ENCODE assay signal across 8 cellular contexts in the genomic region with DNA sequence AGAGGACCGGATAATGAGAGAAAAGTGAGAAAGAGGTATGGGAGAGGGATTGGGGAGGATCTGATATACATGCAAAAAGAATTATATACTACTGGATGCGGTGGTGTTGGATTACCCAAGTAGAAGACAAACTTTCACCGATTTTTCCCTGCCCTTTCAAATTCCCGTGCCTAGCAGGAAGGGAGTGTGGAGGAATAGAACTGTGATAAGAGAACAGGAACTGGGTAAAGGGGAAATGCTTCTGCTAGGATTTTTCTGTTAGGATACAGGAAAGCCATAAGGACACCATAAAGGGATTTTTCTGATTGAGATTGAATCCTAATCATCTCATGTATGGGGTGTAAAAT. TPM values are rescaled to one million over a fixed set of nuclear protein-coding genes. Genes with fewer than 3 reads are reported as not detected.
DNase-seq lines count a peak whose midpoint lies in the region; FAIRE-seq and TF ChIP-seq lines count a peak whose summit lies in the region.

No MANE protein-coding gene starts in this region.

- H3K9me3 ChIP-seq in KOPT-K1 (ENCODE audit: insufficient read depth, low read length, poor library complexity, severe bottlenecking) (no peaks in the 10 kb centered on the region), kidney (ENCODE audit: control insufficient read depth in 1 of 2, low read length in 2 of 2) (no peaks in the 10 kb centered on the region)

- FAIRE-seq in kidney (lab: Jason Lieb, UNC), result no peak

- H3K4me1 ChIP-seq in kidney (ENCODE audit: control insufficient read depth in 1 of 2, insufficient read depth in 1 of 2, low read depth in 1 of 2, low read length in 2 of 2), result peaks cover 0 to 5% of the 10 kb centered on the region in 2 donors

- H3K27ac ChIP-seq in KOPT-K1 (ENCODE audit: low read depth, low read length, poor library complexity, severe bottlenecking) (peak overlapping the region; percentile 66), kidney (ENCODE audit: low read depth in 2 of 2, low read length in 2 of 2) (peak overlapping the region; percentile 93 to 96), substantia nigra (ENCODE audit: low read depth, low read length, poor library complexity, severe bottlenecking) (peak overlapping the region; percentile 94)

- H3K4me3 ChIP-seq in astrocyte of the cerebellum (ENCODE audit: low read depth, low read length) (peak overlapping the region; percentile 90), kidney (ENCODE audit: low read length in 2 of 2) (peak overlapping the region; percentile 87 to 93)

- in situ Hi-C loops in astrocyte of the cerebellum (cut with HindIII; ENCODE audit: low sequenced_read_pairs), result no loop called here

- no peak for TF ChIP-seq CTCF in astrocyte of the cerebellum (IDR thresholded peaks at IDR 0.05; ENCODE audit: low read depth, low read length, missing control alignments)
- TF ChIP-seq CTCF in kidney (IDR thresholded peaks at IDR 0.05; ENCODE audit: borderline replicate concordance, extremely low read depth, insufficient read depth), result no peak

- intact Hi-C loops in kidney (cut with DNase I), result no loop called here

- H3K36me3 ChIP-seq in KOPT-K1 (ENCODE audit: insufficient read depth, low read length) (no peaks in the 10 kb centered on the region), kidney (ENCODE audit: control insufficient read depth in 1 of 2, insufficient read depth in 2 of 2, low read length in 2 of 2) (no peaks in the 10 kb centered on the region)

- H3K9ac ChIP-seq in kidney (ENCODE audit: low read length in 2 of 2), result peak overlapping the region; percentile 90 to 99

- DNase-seq in NCI-H2196 (lab: John Stamatoyannopoulos, UW; ENCODE audit: unreplicated experiment) (peak; percentile 13), NCI-H2196 treated with DMSO at 0.1 percent for 48 hours (lab: John Stamatoyannopoulos, UW; ENCODE audit: unreplicated experiment) (no peak), astrocyte of the cerebellum (ENCODE audit: low read depth) (peak; percentile 18), kidney (no peak), substantia nigra (lab: John Stamatoyannopoulos, UW) (peak in 1 of 49 donors; percentile 38), cortex of kidney (lab: John Stamatoyannopoulos, UW) (no peak)
- no peak for DNase-seq in activated CD8-positive, alpha-beta memory T cell treated with anti-CD3 and anti-CD28 coated beads for 24 hours

RNA-seq across cellular contexts. Expression of gene MTMR2, which starts 0.5 kb away (rescaled TPM):
- 37.4 TPM for total RNA-seq in kidney
- 17.4 TPM for polyA plus RNA-seq in kidney (ENCODE audit: insufficient read depth, low read depth, low replicate concordance)

Comparison
In these comparisons a context has a peak if more than half of its experiments do, and no peak if none do; other contexts are left out.
1. DNase-seq: peak in NCI-H2196 (single experiment) and astrocyte of the cerebellum (single experiment); none in NCI-H2196 treated with DMSO at 0.1 percent for 48 hours (single experiment), kidney (single experiment), cortex of kidney (single experiment) and activated CD8-positive, alpha-beta memory T cell treated with anti-CD3 and anti-CD28 coated beads for 24 hours (single experiment).
2. Peak in every context shown above with its lines, with median percentiles within 50 percentile points of each other: H3K27ac ChIP-seq.